In genomic region chr17:7558544-7559306, GRCh38 we compare ENCODE assay signal across 8 cellular contexts. TPM values are rescaled to one million over a fixed set of nuclear protein-coding genes. Genes with fewer than 3 reads are reported as not detected.
DNase-seq lines count a peak whose midpoint lies in the region; ATAC-seq, FAIRE-seq and TF ChIP-seq lines count a peak whose summit lies in the region.

TNFSF13 (plus strand) TSS chr17:7558750; CDS start chr17:7559040, 290 bp downstream.

- peaks cover 23% of the 10 kb centered on the region for H3K79me2 ChIP-seq in GM12878 (ENCODE audit: control insufficient read depth, insufficient read depth, low read length)

- peaks cover 60% of the 10 kb centered on the region for H3K4me1 Mint-ChIP-seq in activated CD4-positive, alpha-beta memory T cell treated with anti-CD3 and anti-CD28 coated beads, Interleukin-2, amount 10 ng/mL, durations not matched to agents 7 days and 5 days
- peaks cover 33% of the 10 kb centered on the region for H3K4me1 Mint-ChIP-seq in activated CD4-positive, alpha-beta memory T cell treated with anti-CD3 and anti-CD28 coated beads for 36 hours (ENCODE audit: low read depth)

- no peak for TF ChIP-seq CTCF in GM12878 (IDR thresholded peaks at IDR 0.05 in 2 of 3, conservative IDR thresholded peaks at IDR 0.05 in 1 of 3; ENCODE audit: control insufficient read depth in 2 of 3, extremely low read depth in 1 of 3, insufficient read depth in 1 of 3, low read depth in 3 of 3, low read length in 3 of 3)
- TF ChIP-seq CTCF in right lobe of liver (IDR thresholded peaks at IDR 0.05): no peak
- no peak for TF ChIP-seq CTCF in tibial nerve (IDR thresholded peaks at IDR 0.05)

- CTCF ChIA-PET in activated CD4-positive, alpha-beta memory T cell treated with anti-CD3 and anti-CD28 coated beads, Interleukin-2, amount 10 ng/mL, durations not matched to agents 7 days and 5 days (lab: Charles Lee): interaction anchor here (1.0 to 6.2 kb wide), 3 partner anchors 39 to 203 kb away, joined by 3 to 207 read pairs (median 3); no protein-coding TSS in a partner anchor
- CTCF ChIA-PET in activated CD4-positive, alpha-beta memory T cell treated with anti-CD3 and anti-CD28 coated beads for 36 hours (lab: Charles Lee): interaction anchor here (0.7 to 4.4 kb wide), 7 partner anchors 10 to 280 kb away, joined by 3 to 99 read pairs (median 12); partner anchors contain the start of genes MPDU1, SOX15 and TNFSF12
- CTCF ChIA-PET in GM12878 (lab: Yijun Ruan, JAX): interaction anchor here (0.7 to 6.2 kb wide), 9 partner anchors 25 to 214 kb away, joined by 3 to 192 read pairs (median 5); partner anchors contain the start of genes MPDU1, TMEM95, TP53 and WRAP53

- no peaks in the 10 kb centered on the region for H4K20me1 ChIP-seq in GM12878 (ENCODE audit: control insufficient read depth, insufficient read depth)

- peak within 1 kb of the TSS; percentile 49 for H3K27ac Mint-ChIP-seq in activated CD4-positive, alpha-beta memory T cell treated with anti-CD3 and anti-CD28 coated beads, Interleukin-2, amount 10 ng/mL, durations not matched to agents 7 days and 5 days
- no peak within 1 kb of the TSS for H3K27ac Mint-ChIP-seq in activated CD4-positive, alpha-beta memory T cell treated with anti-CD3 and anti-CD28 coated beads for 36 hours

- no peak for TF ChIP-seq EP300 in GM12878 (IDR thresholded peaks at IDR 0.05; ENCODE audit: borderline replicate concordance in 1 of 2, control insufficient read depth in 1 of 2, low read depth in 2 of 2, low read length in 2 of 2)
- TF ChIP-seq EP300 in tibial nerve (IDR thresholded peaks at IDR 0.05): no peak

- peak within 1 kb of the TSS; percentile 92 for H3K4me2 ChIP-seq in GM12878 (ENCODE audit: control insufficient read depth, insufficient read depth)

- peak within 1 kb of the TSS; percentile 82 for H2AFZ ChIP-seq in GM12878 (ENCODE audit: control insufficient read depth, low read depth, low read length)

- FAIRE-seq in GM12878 (lab: Jason Lieb, UNC): no peak

- peak within 1 kb of the TSS; percentile 70 for H3K9ac ChIP-seq in GM12878 (ENCODE audit: control insufficient read depth, insufficient read depth, low read length)

- SMC1A ChIA-PET in GM12878 (lab: Charles Lee; ENCODE audit: uncharacterized antibody, unreplicated experiment): interaction anchor here (0.7 to 4.9 kb wide), 12 partner anchors 20 to 123 kb away, joined by 3 to 35 read pairs (median 4); partner anchors contain the start of genes CD68 and TMEM102

- no peaks in the 10 kb centered on the region for H3K27me3 Mint-ChIP-seq in activated CD4-positive, alpha-beta memory T cell treated with anti-CD3 and anti-CD28 coated beads, Interleukin-2, amount 10 ng/mL, durations not matched to agents 7 days and 5 days
- H3K27me3 Mint-ChIP-seq in activated CD4-positive, alpha-beta memory T cell treated with anti-CD3 and anti-CD28 coated beads for 36 hours: no peaks in the 10 kb centered on the region

- peak within 1 kb of the TSS; percentile 84 for H3K27ac ChIP-seq in GM12878 (ENCODE audit: control insufficient read depth, insufficient read depth)
- peak within 1 kb of the TSS; percentile 74 to 92 (median 78) for H3K27ac ChIP-seq in right lobe of liver
- peak within 1 kb of the TSS; percentile 92 to 94 (median 94) for H3K27ac ChIP-seq in tibial nerve

- RAD21 ChIA-PET in GM12878 (lab: Charles Lee; ENCODE audit: unreplicated experiment): interaction anchor here (0.7 to 4.9 kb wide), 8 partner anchors 34 to 203 kb away, joined by 3 to 84 read pairs (median 6); partner anchors contain the start of genes FGF11, TMEM95 and TP53

- H3K4me3 ChIP-seq in GM12878 (peak within 1 kb of the TSS; percentile 66), right lobe of liver (peak within 1 kb of the TSS; percentile 14 to 41 (median 37)), tibial nerve (peak within 1 kb of the TSS; percentile 18 to 88 (median 60))

- peak; percentile 10; the same call in 2 of the 3 replicates for ATAC-seq in GM12878
- ATAC-seq in right lobe of liver: peak; percentile 10 to 23 (median 22)
- ATAC-seq in GM21786 (IDR thresholded peaks at IDR 0.05; ENCODE audit: unreplicated experiment): no peak

- no peaks in the 10 kb centered on the region for H3K9me3 Mint-ChIP-seq in activated CD4-positive, alpha-beta memory T cell treated with anti-CD3 and anti-CD28 coated beads, Interleukin-2, amount 10 ng/mL, durations not matched to agents 7 days and 5 days
- H3K9me3 Mint-ChIP-seq in activated CD4-positive, alpha-beta memory T cell treated with anti-CD3 and anti-CD28 coated beads for 36 hours: no peaks in the 10 kb centered on the region

- TF ChIP-seq POLR2A in GM12878 (IDR thresholded peaks at IDR 0.05; ENCODE audit: low read depth, low read length) (no peak), right lobe of liver (IDR thresholded peaks at IDR 0.05) (no peak), tibial nerve (IDR thresholded peaks at IDR 0.05) (no peak)

- 61% methylated on average over 16 of the region's 16 CpGs for WGBS in GM12878 (ENCODE audit: insufficient coverage, insufficient replicate concordance, low lambda C conversion rate, missing lambda C conversion rate)
- 38% methylated on average over 13 of the region's 16 CpGs for WGBS in right lobe of liver (ENCODE audit: insufficient coverage, low coverage, low lambda C conversion rate, missing lambda C conversion rate)
- 10 to 20% methylated on average over 16 of the region's 16 CpGs for WGBS in tibial nerve, 2 donors

- H3K4me1 ChIP-seq in GM12878 (ENCODE audit: control insufficient read depth, insufficient read depth, low read length) (peaks cover 38% of the 10 kb centered on the region), right lobe of liver (peaks cover 0 to 30% (median 15%) of the 10 kb centered on the region in 4 donors), tibial nerve (peaks cover 0 to 65% (median 53%) of the 10 kb centered on the region in 4 donors)

- no peaks in the 10 kb centered on the region for H3K27me3 ChIP-seq in GM12878 (replicated peaks in 1 of 2; ENCODE audit: control insufficient read depth in 2 of 2, insufficient read depth in 2 of 2, low read length in 1 of 2)
- no peaks in the 10 kb centered on the region for H3K27me3 ChIP-seq in right lobe of liver
- H3K27me3 ChIP-seq in tibial nerve: no peaks in the 10 kb centered on the region

- in situ Hi-C loops in GM12878 (cut with MboI): loop anchor here (25.0 kb wide), 1 partner anchor 521 kb away; the partner anchor contains the start of genes SLC16A11 and SLC16A13

- no peak for DNase-seq in activated CD4-positive, alpha-beta memory T cell treated with anti-CD3 and anti-CD28 coated beads, Interleukin-2, amount 10 ng/mL, durations not matched to agents 7 days and 5 days
- DNase-seq in activated CD4-positive, alpha-beta memory T cell treated with anti-CD3 and anti-CD28 coated beads for 36 hours: no peak
- DNase-seq in GM12878 (ENCODE audit: low read depth, low spot score) (no peak), right lobe of liver (peak in 2 of 3 donors; percentile 55 to 75), tibial nerve (ENCODE audit: low spot score in 2 of 2) (peak in 1 of 2 donors; percentile 50), SW 1271 (lab: John Stamatoyannopoulos, UW) (no peak)
- no peak for DNase-seq in activated CD4-positive, alpha-beta T cell treated with anti-CD3 and anti-CD28 coated beads for 48 hours

- H3K4me3 Mint-ChIP-seq in activated CD4-positive, alpha-beta memory T cell treated with anti-CD3 and anti-CD28 coated beads, Interleukin-2, amount 10 ng/mL, durations not matched to agents 7 days and 5 days: no peak within 1 kb of the TSS
- H3K4me3 Mint-ChIP-seq in activated CD4-positive, alpha-beta memory T cell treated with anti-CD3 and anti-CD28 coated beads for 36 hours: no peak within 1 kb of the TSS

- intact Hi-C loops in activated CD4-positive, alpha-beta memory T cell treated with anti-CD3 and anti-CD28 coated beads for 36 hours (cut with micrococcal nuclease): no loop called here
- intact Hi-C loops in GM12878 (cut with micrococcal nuclease; ENCODE audit: unreplicated experiment) (no loop called here), right lobe of liver (cut with DNase I) (no loop called here)

- H3K9me3 ChIP-seq in GM12878 (replicated peaks; ENCODE audit: control insufficient read depth, insufficient read depth, low read length) (no peaks in the 10 kb centered on the region), right lobe of liver (no peaks in the 10 kb centered on the region), tibial nerve (no peaks in the 10 kb centered on the region)

- H3K36me3 Mint-ChIP-seq in activated CD4-positive, alpha-beta memory T cell treated with anti-CD3 and anti-CD28 coated beads, Interleukin-2, amount 10 ng/mL, durations not matched to agents 7 days and 5 days (ENCODE audit: low read depth): peaks cover 34% of the 10 kb centered on the region
- H3K36me3 Mint-ChIP-seq in activated CD4-positive, alpha-beta memory T cell treated with anti-CD3 and anti-CD28 coated beads for 36 hours: peaks cover 7% of the 10 kb centered on the region

- POLR2A ChIA-PET in activated CD4-positive, alpha-beta memory T cell treated with anti-CD3 and anti-CD28 coated beads, Interleukin-2, amount 10 ng/mL, durations not matched to agents 7 days and 5 days (lab: Charles Lee): interaction anchor here (1.3 to 3.7 kb wide), 2 partner anchors 46 to 129 kb away, joined by 3 to 26 read pairs; partner anchors contain the start of genes TP53 and WRAP53
- POLR2A ChIA-PET in activated CD4-positive, alpha-beta memory T cell treated with anti-CD3 and anti-CD28 coated beads for 36 hours (lab: Charles Lee): no interaction called here
- POLR2A ChIA-PET in GM12878 (lab: Charles Lee): interaction anchor here (0.9 to 4.2 kb wide), 11 partner anchors 11 to 129 kb away, joined by 3 to 36 read pairs (median 4); partner anchors contain the start of genes MPDU1, TMEM102, TP53 and WRAP53

- TSS peak; percentile 44 for BruUV-seq in GM12878 (replicated peaks; lab: Mats Ljungman, UMichigan)

- H3K36me3 ChIP-seq in GM12878 (ENCODE audit: control insufficient read depth in 2 of 2, insufficient read depth in 2 of 2, low read length in 1 of 2) (no peaks in the 10 kb centered on the region; a peak in 1 of 4 replicates), right lobe of liver (no peaks in the 10 kb centered on the region), tibial nerve (peaks cover 0 to 11% (median 0%) of the 10 kb centered on the region in 3 donors)

- no peak for TF ChIP-seq RAD21 in GM12878 (IDR thresholded peaks at IDR 0.05; ENCODE audit: insufficient read depth, low read depth, low read length)

RNA-seq across cellular contexts. Expression of gene TNFSF13, which starts in this region (rescaled TPM):
- 1 to 10 TPM; 1.8 to 2.0 TPM for total RNA-seq in activated CD4-positive, alpha-beta memory T cell treated with anti-CD3 and anti-CD28 coated beads, Interleukin-2, amount 10 ng/mL, durations not matched to agents 7 days and 5 days
- under 1 TPM; 0.71 to 0.94 TPM for total RNA-seq in activated CD4-positive, alpha-beta memory T cell treated with anti-CD3 and anti-CD28 coated beads for 36 hours
- total RNA-seq in GM12878 (2013; cell fraction: nucleolus; rRNA removed): 13.9 and 18.6 TPM in 2 replicates
- 7.6 and 9.3 TPM in 2 replicates for total RNA-seq in GM12878 (2014; rRNA removed)
- 6.0 and 6.1 TPM in 2 replicates for total RNA-seq in GM12878 (2014; rRNA removed; fragmentation: Illumina TruSeq; extraction: Trizol)
- 14.5 and 14.6 TPM in 2 replicates for total RNA-seq in GM12878 (2021)
- 7.1 TPM for polyA plus RNA-seq in GM12878 (2011; ENCODE audit: low read depth)
- 10.0 and 11.3 TPM in 2 replicates for polyA plus RNA-seq in GM12878 (2011; rRNA removed)
- polyA plus RNA-seq in GM12878 (2011; cell fraction: cytosol; rRNA removed): 9.6 and 11.2 TPM in 2 replicates
- polyA plus RNA-seq in GM12878 (2011; cell fraction: nucleus; rRNA removed): 39.8 and 46.6 TPM in 2 replicates
- 7.7 and 8.9 TPM in 2 replicates for polyA plus RNA-seq in GM12878 (2012)
- 10.0 and 10.8 TPM in 2 replicates for polyA plus RNA-seq in GM12878 (2014; fragmentation: Illumina TruSeq; extraction: Trizol)
- under 1 TPM; 0.56 to 0.84 TPM for polyA plus RNA-seq in GM12878 (2014; fragmentation: Nextera tagmentation; extraction: Ambion mirVana)
- polyA plus RNA-seq in GM12878 (2014; rRNA removed): 10.7 and 12.1 TPM in 2 replicates
- polyA plus RNA-seq in GM12878 (2016; fragmentation: Nextera tagmentation; extraction: Ambion mirVana): 10 to 100 TPM in 1 of 2 experiments, 1 to 10 TPM in 1; 9.4 to 10.2 TPM
- 5.6 and 6.7 TPM in 2 replicates for polyA minus RNA-seq in GM12878 (2011; rRNA and poly(A)+ RNA removed)
- polyA minus RNA-seq in GM12878 (2011; cell fraction: cytosol; rRNA and poly(A)+ RNA removed): 2.2 and 4.0 TPM in 2 replicates
- polyA minus RNA-seq in GM12878 (2011; cell fraction: nucleus; rRNA and poly(A)+ RNA removed): 10.5 and 14.1 TPM in 2 replicates
- total RNA-seq in right lobe of liver: 10 to 100 TPM in 2 of 6 experiments, 1 to 10 TPM in 4; 4.3 to 13.0 (median 6.2) TPM
- total RNA-seq in tibial nerve: 10 to 100 TPM; 44.7 to 93.3 (median 64.7) TPM

Comparison
In these comparisons a context has a peak if more than half of its experiments do, and no peak if none do; other contexts are left out.
1. DNase-seq: peak in right lobe of liver (2 of 3); none in activated CD4-positive, alpha-beta memory T cell treated with anti-CD3 and anti-CD28 coated beads, Interleukin-2, amount 10 ng/mL, durations not matched to agents 7 days and 5 days (single experiment), activated CD4-positive, alpha-beta memory T cell treated with anti-CD3 and anti-CD28 coated beads for 36 hours (single experiment), GM12878 (single experiment), SW 1271 (0 of 2) and activated CD4-positive, alpha-beta T cell treated with anti-CD3 and anti-CD28 coated beads for 48 hours (single experiment).
2. Peak in every context shown above with its lines, with median percentiles within 50 percentile points of each other: H3K27ac ChIP-seq and H3K4me3 ChIP-seq.